Comparison of ENCODE assay signal across 15 cellular contexts in the genomic region with DNA sequence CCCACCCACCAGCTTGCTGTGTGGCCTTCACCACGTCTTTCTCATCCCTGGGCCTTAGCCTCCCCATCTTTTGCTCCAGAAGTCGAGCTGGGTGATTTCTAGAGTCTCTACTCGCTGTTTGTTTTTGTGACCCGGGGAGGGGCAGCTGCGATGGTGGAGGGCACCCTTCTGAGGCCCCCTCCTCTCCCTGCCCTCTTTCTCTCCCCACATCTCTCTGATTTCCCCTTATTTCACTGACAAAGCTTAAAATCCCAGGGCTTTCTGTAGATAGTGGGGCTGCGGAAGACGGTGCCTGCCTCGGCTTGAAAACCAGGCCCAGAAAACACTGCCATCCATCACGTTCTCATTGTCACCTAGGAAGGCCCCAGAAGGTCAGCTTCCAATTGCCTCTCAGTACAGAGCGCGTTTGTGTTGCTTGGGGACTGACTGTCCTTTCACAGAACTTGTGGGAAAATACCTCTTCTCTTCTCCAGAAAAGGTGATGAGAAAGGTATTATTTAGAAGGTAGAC.
A peak's percentile ranks its signal among the peaks of the same experiment; 100 is the strongest.
DNase-seq lines count a peak whose midpoint lies in the region; ATAC-seq, FAIRE-seq and TF ChIP-seq lines count a peak whose summit lies in the region.
"Had no signal": no experiment of that assay in that cellular context is flagged by ENCODE, and none has a peak within 500 bp of the region (broad histone marks: within the 10 kb centered on the region; RNA-seq: fewer than 3 reads in every experiment).

No MANE protein-coding gene starts in this region.

- no peaks in the 10 kb centered on the region for H3K36me3 Mint-ChIP-seq in CD4-positive, alpha-beta T cell (ENCODE audit: low read depth)
- no peaks in the 10 kb centered on the region for H3K36me3 Mint-ChIP-seq in T-cell

- H3K27ac Mint-ChIP-seq in CD4-positive, alpha-beta T cell, result no peak overlapping the region
- peak overlapping the region in 1 of 2 donors; percentile 40 for H3K27ac Mint-ChIP-seq in T-cell

- no peak for DNase-seq in CD4-positive, alpha-beta T cell
- DNase-seq in T-cell, result no peak
- DNase-seq in esophagus muscularis mucosa (ENCODE audit: extremely low spot score), result no peak
- peak; percentile 19 for DNase-seq in sigmoid colon
- DNase-seq in GDM1 (lab: John Stamatoyannopoulos, UW), result no peak
- no peak for DNase-seq in GM19239 (ENCODE audit: insufficient read length, low spot score)
- DNase-seq in HCEC 1CT, result no peak
- DNase-seq: GOT3; hippocampal formation; NCI-H2107; NK-92 treated with Interleukin-12 subunit alpha and Interleukin-12 subunit beta, amount 100 ng/mL, for 24 hours; SIG-M5 had no signal

- H3K9me3 ChIP-seq in CD4-positive, alpha-beta T cell (ENCODE audit: control insufficient read depth, low read length), result no peaks in the 10 kb centered on the region
- H3K9me3 ChIP-seq in esophagus muscularis mucosa (no peaks in the 10 kb centered on the region), sigmoid colon (peaks cover 0 to 3% (median 0%) of the 10 kb centered on the region in 4 donors)

- intact Hi-C loops in CD4-positive, alpha-beta T cell (cut with DNase I, micrococcal nuclease), result loop anchor here (5.0 to 10.0 kb wide), 2 partner anchors 176 to 408 kb away; no protein-coding TSS in a partner anchor
- intact Hi-C loops in esophagus muscularis mucosa (cut with DNase I), result no loop called here
- intact Hi-C loops in sigmoid colon (cut with DNase I), result loop anchor here (5.0 kb wide), 1 partner anchor 121 kb away; no protein-coding TSS in a partner anchor

- no peaks in the 10 kb centered on the region for H3K4me1 Mint-ChIP-seq in CD4-positive, alpha-beta T cell (ENCODE audit: low read depth)
- H3K4me1 Mint-ChIP-seq in T-cell, result peaks cover 0 to 7% (median 5%) of the 10 kb centered on the region in 3 donors

- H3K4me3 Mint-ChIP-seq in CD4-positive, alpha-beta T cell, result peak overlapping the region; percentile 72
- peak overlapping the region in 2 of 3 donors; percentile 35 to 40 for H3K4me3 Mint-ChIP-seq in T-cell

- no peak for TF ChIP-seq POLR2A in esophagus muscularis mucosa (IDR thresholded peaks at IDR 0.05; ENCODE audit: low read depth)
- TF ChIP-seq POLR2A in sigmoid colon (IDR thresholded peaks at IDR 0.05), result no peak

- no peak for TF ChIP-seq CTCF in CD4-positive, alpha-beta T cell (IDR thresholded peaks at IDR 0.05)
- no peak for TF ChIP-seq CTCF in esophagus muscularis mucosa (IDR thresholded peaks at IDR 0.05)
- TF ChIP-seq CTCF in sigmoid colon (IDR thresholded peaks at IDR 0.05), result no peak

- H3K36me3 ChIP-seq in esophagus muscularis mucosa, result no peaks in the 10 kb centered on the region
- no peaks in the 10 kb centered on the region for H3K36me3 ChIP-seq in sigmoid colon

- POLR2A ChIA-PET in CD4-positive, alpha-beta T cell (lab: Charles Lee), result no interaction called here
- POLR2A ChIA-PET in T-cell (lab: Charles Lee), result no interaction called here

- H3K4me1 ChIP-seq in esophagus muscularis mucosa (peaks cover 11 to 45% (median 34%) of the 10 kb centered on the region in 4 donors), sigmoid colon (peaks cover 0 to 20% (median 15%) of the 10 kb centered on the region in 4 donors)
- H3K4me1 ChIP-seq: parathyroid adenoma had no signal

- 80% methylated on average over 10 of the region's 11 CpGs for WGBS in esophagus muscularis mucosa
- WGBS in sigmoid colon, 2 donors, result 83 to 86% methylated on average over 11 of the region's 11 CpGs

- ATAC-seq in CD4-positive, alpha-beta T cell (ENCODE audit: poor library complexity), result no peak
- ATAC-seq in T-cell (replicated peaks in 1 of 4) (no peak), esophagus mucosa (no peak)

- H3K27me3 ChIP-seq in CD4-positive, alpha-beta T cell (ENCODE audit: control insufficient read depth, insufficient read depth, low read length), result no peaks in the 10 kb centered on the region
- H3K27me3 ChIP-seq in esophagus muscularis mucosa, result no peaks in the 10 kb centered on the region
- H3K27me3 ChIP-seq in sigmoid colon, result no peaks in the 10 kb centered on the region

- no peak for TF ChIP-seq EP300 in esophagus muscularis mucosa (IDR thresholded peaks at IDR 0.05)
- TF ChIP-seq EP300 in sigmoid colon (IDR thresholded peaks at IDR 0.05), result no peak

- peaks cover 4% of the 10 kb centered on the region for H3K27me3 Mint-ChIP-seq in CD4-positive, alpha-beta T cell
- H3K27me3 Mint-ChIP-seq in T-cell, result peaks cover 9 to 19% of the 10 kb centered on the region in 2 donors

- CTCF ChIA-PET in CD4-positive, alpha-beta T cell (lab: Charles Lee), result no interaction called here
- CTCF ChIA-PET in T-cell (lab: Charles Lee), result no interaction called here

- H3K9me3 Mint-ChIP-seq in CD4-positive, alpha-beta T cell, result no peaks in the 10 kb centered on the region
- peaks cover 0 to 5% (median 0%) of the 10 kb centered on the region in 3 donors for H3K9me3 Mint-ChIP-seq in T-cell

- no peak for FAIRE-seq in GM19239 (lab: Jason Lieb, UNC)

- H3K27ac ChIP-seq in CD4-positive, alpha-beta T cell (ENCODE audit: low read depth, low read length), result no peak overlapping the region
- H3K27ac ChIP-seq in esophagus muscularis mucosa (replicated peaks in 1 of 4) (peak overlapping the region; percentile 73 to 86 (median 76)), sigmoid colon (peak overlapping the region; percentile 67 to 79 (median 74))
- H3K27ac ChIP-seq: parathyroid adenoma had no signal

- H3K4me3 ChIP-seq in esophagus muscularis mucosa (peak overlapping the region in 3 of 4 donors; percentile 35 to 57 (median 45)), sigmoid colon (peak overlapping the region in 1 of 4 donors; percentile 35)
- H3K4me3 ChIP-seq: lung had no signal
